ENCODE assay signal across 2 cellular contexts in genomic region chr2:74138952-74139323, GRCh38.
TF ChIP-seq lines count a peak whose summit lies in the region.

No MANE protein-coding gene starts in this region.

TF ChIP-seq in HEK293, 187 proteins besides CTCF, POLR2A, EP300 and RAD21:
- TF ChIP-seq ZNF670 (tag by site-specific recombination; IDR thresholded peaks at IDR 0.05; ENCODE audit: low read depth) (no peak), ZNF843 (tag by site-specific recombination; IDR thresholded peaks at IDR 0.05) (no peak), ZNF830 (tag by site-specific recombination; IDR thresholded peaks at IDR 0.05; ENCODE audit: low read depth) (no peak), ZNF214 (tag by site-specific recombination; IDR thresholded peaks at IDR 0.05; ENCODE audit: borderline replicate concordance) (no peak), ZEB2 (tag by site-specific recombination; IDR thresholded peaks at IDR 0.05) (no peak), ZNF791 (tag by site-specific recombination; IDR thresholded peaks at IDR 0.05) (no peak), ZNF426 (tag by site-specific recombination; IDR thresholded peaks at IDR 0.05) (no peak), ZNF362 (tag by site-specific recombination; IDR thresholded peaks at IDR 0.05) (no peak), ZNF112 (tag by site-specific recombination; IDR thresholded peaks at IDR 0.05) (no peak), ZNF768 (tag by site-specific recombination; IDR thresholded peaks at IDR 0.05) (no peak), ZNF518A (tag by site-specific recombination; conservative IDR thresholded peaks at IDR 0.05; ENCODE audit: low read depth) (no peak), ZNF664 (tag by site-specific recombination; IDR thresholded peaks at IDR 0.05) (no peak), ZNF335 (tag by site-specific recombination; conservative IDR thresholded peaks at IDR 0.05) (no peak), SETDB1 (IDR thresholded peaks at IDR 0.05; ENCODE audit: insufficient read length, low read length) (no peak), ZNF585B (tag by site-specific recombination; IDR thresholded peaks at IDR 0.05) (no peak), YY2 (tag by site-specific recombination; IDR thresholded peaks at IDR 0.05) (no peak), ZNF530 (tag by site-specific recombination; IDR thresholded peaks at IDR 0.05; ENCODE audit: low read depth) (no peak), SALL2 (tag by site-specific recombination; IDR thresholded peaks at IDR 0.05; ENCODE audit: borderline replicate concordance) (no peak), ZNF248 (tag by site-specific recombination; IDR thresholded peaks at IDR 0.05) (no peak)

TF ChIP-seq in K562, 482 proteins besides CTCF, POLR2A, EP300 and RAD21:
- no peak for TF ChIP-seq RBM34 (IDR thresholded peaks at IDR 0.05; ENCODE audit: borderline replicate concordance, insufficient read depth, low read length)
- peak; percentile 73 for TF ChIP-seq CTCFL (IDR thresholded peaks at IDR 0.05; ENCODE audit: borderline replicate concordance, insufficient read depth, low read depth, low read length, poor library complexity, severe bottlenecking)
- 0 out of 2 replicates have a peak, but pooled peaks have one; percentile 39 for TF ChIP-seq ZBTB33 (CRISPR knock-in tag; IDR thresholded peaks at IDR 0.05)
- TF ChIP-seq FOXA1 (IDR thresholded peaks at IDR 0.05; ENCODE audit: borderline replicate concordance) = no peak
- no peak for TF ChIP-seq HCFC1 (IDR thresholded peaks at IDR 0.05; ENCODE audit: low read depth, low read length)
- TF ChIP-seq ILK (tag; IDR thresholded peaks at IDR 0.05; ENCODE audit: borderline replicate concordance, low read depth) = no peak
- TF ChIP-seq TFAP4 (CRISPR knock-in tag; IDR thresholded peaks at IDR 0.05; ENCODE audit: borderline replicate concordance) = 0 out of 2 replicates have a peak, but pooled peaks have one; percentile 17
- no peak for TF ChIP-seq SIN3B (IDR thresholded peaks at IDR 0.05; ENCODE audit: low read depth)
- 0 out of 2 replicates have a peak, but pooled peaks have one; percentile 6 for TF ChIP-seq SMC3 (conservative IDR thresholded peaks at IDR 0.05; ENCODE audit: insufficient read depth, low read depth, low read length)
- TF ChIP-seq OTX1 (CRISPR knock-in tag; IDR thresholded peaks at IDR 0.05) = no peak
- no peak for TF ChIP-seq ZNF561 (CRISPR knock-in tag; conservative IDR thresholded peaks at IDR 0.05)
- no peak for TF ChIP-seq PHTF2 (CRISPR knock-in tag; IDR thresholded peaks at IDR 0.05)
- no peak for TF ChIP-seq LARP7 (IDR thresholded peaks at IDR 0.05)
- no peak for TF ChIP-seq ZBTB7A (IDR thresholded peaks at IDR 0.05; ENCODE audit: borderline replicate concordance, control insufficient read depth, low read depth, low read length)
- TF ChIP-seq ELK1 (CRISPR knock-in tag; IDR thresholded peaks at IDR 0.05) = no peak
- TF ChIP-seq ZNF316 (IDR thresholded peaks at IDR 0.05) = no peak
- no peak for TF ChIP-seq CBFA2T2 (conservative IDR thresholded peaks at IDR 0.05)
